In the genomic region with DNA sequence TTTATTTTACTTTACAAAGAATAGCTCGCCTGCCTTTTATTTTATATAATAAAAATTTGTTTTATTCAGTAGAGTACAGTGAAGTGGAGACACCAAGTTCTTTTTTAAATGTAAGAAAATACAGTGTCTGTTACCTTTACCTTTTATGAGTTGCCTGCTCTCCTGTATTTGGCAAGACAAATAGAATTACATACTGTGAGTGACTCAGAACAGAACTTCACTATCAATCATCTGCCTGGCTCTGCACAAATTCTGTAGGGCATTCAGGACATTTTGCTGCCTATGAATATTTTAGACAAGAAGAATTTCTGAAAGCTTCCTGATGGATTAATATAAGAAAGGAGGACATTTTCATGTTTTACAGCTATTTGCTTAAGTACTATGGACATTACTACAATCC, we compare ENCODE assay signal across 30 cellular contexts.
"Had no signal": no experiment of that assay in that cellular context is flagged by ENCODE, and none has a peak within 500 bp of the region (broad histone marks: within the 10 kb centered on the region; RNA-seq: fewer than 3 reads in every experiment).

No MANE protein-coding gene starts in this region.

- DNase-seq: activated CD4-positive, alpha-beta T cell treated with anti-CD3 and anti-CD28 coated beads for 36 hours; activated CD4-positive, alpha-beta T cell treated with anti-CD3 and anti-CD28 coated beads, Interleukin-2, amount 10 ng/mL, durations not matched to agents 7 days and 5 days; activated CD4-positive, alpha-beta T cell treated with anti-CD3 and anti-CD28 coated beads, Interleukin-2, amount 50 U/mL, for 48 hours; activated CD8-positive, alpha-beta T cell treated with anti-CD3 and anti-CD28 coated beads, Interleukin-2, amount 10 ng/mL, durations not matched to agents 7 days and 5 days; activated gamma-delta T cell; activated naive CD4-positive, alpha-beta T cell treated with Interleukin-2 at 50 U/mL for 16 hours; activated naive CD8-positive, alpha-beta T cell treated with anti-CD3 and anti-CD28 coated beads, Interleukin-2, amount 10 ng/mL, durations not matched to agents 7 days and 5 days; activated T-cell treated with anti-CD3 and anti-CD28 coated beads, Interleukin-2, amount 50 U/mL, for 24 hours; amygdala; NCI-H1105; NCI-H1417 treated with DMSO at 0.1 percent for 48 hours; NCI-H187 treated with DMSO at 0.1 percent for 48 hours; NCI-H2081; NCI-H2171 treated with DMSO at 0.1 percent for 48 hours; NCI-H2227 treated with DMSO at 0.1 percent for 48 hours; NCI-H446; NCI-H510A treated with DMSO at 0.1 percent for 48 hours; NCI-H526 treated with DMSO at 0.1 percent for 48 hours; NCI-H82; NK-92 treated with Interleukin-12 subunit alpha and Interleukin-12 subunit beta, amount 100 ng/mL, for 24 hours; PC-3; Peyer's patch; RPMI8226; SIG-M5 had no signal

- H3K27me3 ChIP-seq: ascending aorta, Peyer's patch had no signal

- FAIRE-seq: TTC549 had no signal

- H3K9me3 ChIP-seq: ascending aorta, Peyer's patch had no signal

- H3K9ac ChIP-seq: KMS-11 had no signal

- H3K4me3 ChIP-seq: ascending aorta, Peyer's patch had no signal

- H3K36me3 ChIP-seq: ascending aorta, Peyer's patch had no signal

- H3K27ac ChIP-seq: ascending aorta, KMS-11, Peyer's patch had no signal

- H3K4me1 ChIP-seq: ascending aorta, Peyer's patch had no signal

- H3K4me2 ChIP-seq: KMS-11 had no signal

- ATAC-seq: activated CD4-positive, alpha-beta T cell treated with anti-CD3 and anti-CD28 coated beads for 36 hours; activated CD4-positive, CD25-positive, alpha-beta regulatory T cell treated with anti-CD3 and anti-CD28 coated beads, Interleukin-2, amount 50 U/mL, for 24 hours; activated CD8-positive, alpha-beta T cell treated with anti-CD3 and anti-CD28 coated beads, Interleukin-2, amount 10 ng/mL, durations not matched to agents 7 days and 5 days; PC-3; Right ventricle myocardium inferior; WTC11 had no signal
